In the genomic region with DNA sequence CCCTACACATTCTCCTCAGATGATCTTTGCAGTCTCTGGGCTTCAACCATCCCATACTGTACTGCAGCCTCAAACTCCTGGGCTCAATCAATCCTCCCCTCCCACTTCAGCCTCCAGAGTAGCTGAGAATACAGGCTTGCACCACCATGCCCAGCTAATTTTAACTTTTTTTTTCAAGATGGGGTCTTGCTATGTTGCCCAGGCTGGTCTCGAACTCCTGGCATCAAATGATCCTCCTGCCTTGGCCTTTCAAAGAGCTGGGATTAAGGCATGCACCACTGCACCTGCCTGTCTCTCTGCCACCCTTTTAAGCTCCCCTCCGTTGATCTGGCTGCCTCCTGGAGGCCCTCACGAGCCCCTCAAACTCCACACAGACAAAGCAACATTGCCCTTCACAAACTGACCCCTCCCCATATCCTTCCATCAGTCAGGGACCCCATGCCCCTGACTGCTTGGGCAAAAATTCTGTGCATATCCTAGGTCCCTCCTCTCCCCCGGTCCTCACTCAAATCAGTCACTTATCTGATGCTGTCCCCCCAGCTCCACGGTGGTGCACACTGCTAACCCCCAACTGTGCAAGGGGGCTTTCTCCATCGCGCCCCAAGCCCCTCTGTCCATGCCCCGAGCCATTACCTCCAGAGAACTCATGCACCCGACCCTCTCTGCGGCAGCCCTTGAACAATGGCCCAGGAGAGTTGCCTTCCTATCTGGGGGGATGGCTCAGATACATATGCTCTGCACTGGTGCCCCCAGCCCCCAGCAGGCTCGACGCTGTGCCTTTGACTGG, we compare ENCODE assay signal across 1 cellular context.
A peak's percentile ranks its signal among the peaks of the same experiment; 100 is the strongest.
TF ChIP-seq lines count a peak whose summit lies in the region.

No MANE protein-coding gene starts in this region.

TF ChIP-seq in K562, 482 proteins besides CTCF, POLR2A, EP300 and RAD21:
- peak; percentile 60; the same call in 1 of the 2 replicates for TF ChIP-seq ZNF121 (CRISPR knock-in tag; conservative IDR thresholded peaks at IDR 0.05)
- TF ChIP-seq HCFC1 (IDR thresholded peaks at IDR 0.05; ENCODE audit: low read depth, low read length): no peak
TF ChIP-seq in K562: peak in this region for 1.
